In the genomic region with DNA sequence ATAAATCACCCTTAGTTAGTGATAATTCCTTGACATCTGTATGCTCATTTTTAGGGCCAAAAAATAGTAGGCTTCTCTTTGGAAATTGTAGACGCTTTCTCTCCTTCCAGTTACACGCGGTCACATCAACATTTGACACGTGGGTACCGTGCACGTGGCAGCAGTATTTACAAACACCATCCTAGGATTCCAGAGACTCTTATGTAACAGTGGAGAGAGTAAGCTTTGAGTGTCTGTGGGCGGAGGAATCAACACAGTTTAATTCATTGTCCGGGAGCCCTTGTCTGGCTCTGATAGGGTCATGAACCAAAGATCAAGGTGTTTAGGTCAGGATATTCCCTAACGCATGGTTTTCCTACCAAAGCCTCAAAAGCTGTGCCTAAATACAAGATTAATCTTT, we compare ENCODE assay signal across 15 cellular contexts. TPM values are rescaled to one million over a fixed set of nuclear protein-coding genes. Genes with fewer than 3 reads are reported as not detected.
DNase-seq lines count a peak whose midpoint lies in the region; ATAC-seq and TF ChIP-seq lines count a peak whose summit lies in the region.
"Had no signal": no experiment of that assay in that cellular context is flagged by ENCODE, and none has a peak within 500 bp of the region (broad histone marks: within the 10 kb centered on the region; RNA-seq: fewer than 3 reads in every experiment).

No MANE protein-coding gene starts in this region.

- peaks cover 2% of the 10 kb centered on the region for H3K4me1 ChIP-seq in NT2/D1 (ENCODE audit: insufficient read depth, insufficient read length)
- H3K4me1 ChIP-seq in left ventricle myocardium inferior = peaks cover 51% of the 10 kb centered on the region
- no peaks in the 10 kb centered on the region for H3K4me1 ChIP-seq in BE2C
- H3K4me1 ChIP-seq: ascending aorta had no signal

- H3K27ac Mint-ChIP-seq in CD14-positive monocyte = peak overlapping the region; percentile 21 to 90 (median 70)
- H3K27ac Mint-ChIP-seq: memory B cell had no signal

- H3K27me3 Mint-ChIP-seq in CD14-positive monocyte (ENCODE audit: low read depth in 3 of 3) = no peaks in the 10 kb centered on the region
- H3K27me3 Mint-ChIP-seq: memory B cell had no signal

- DNase-seq in CD14-positive monocyte (ENCODE audit: low spot score) (no peak), NT2/D1 (ENCODE audit: low read depth, low spot score) (no peak), left ventricle myocardium inferior (no peak), mucosa of gallbladder (ENCODE audit: low spot score) (peak; percentile 28), BE2C (no peak), H4 (ENCODE audit: low spot score) (no peak)
- DNase-seq in stimulated activated CD4-positive, alpha-beta T cell treated with anti-CD3 and anti-CD28 coated beads, Interleukin-4, amount 100 ng/mL, for 24 hours = no peak
- DNase-seq: activated CD4-positive, CD25-positive, alpha-beta regulatory T cell; activated T-cell treated with anti-CD3 and anti-CD28 coated beads, Interleukin-2, amount 50 U/mL, for 4 hours; NCI-H1930; pancreas had no signal

- no peak overlapping the region for H3K27ac ChIP-seq in left ventricle myocardium inferior (replicated peaks)
- H3K27ac ChIP-seq: ascending aorta, pancreas, SK-N-MC had no signal

- H3K4me1 Mint-ChIP-seq in CD14-positive monocyte = peaks cover 62% of the 10 kb centered on the region

- intact Hi-C loops in CD14-positive monocyte (cut with micrococcal nuclease) (no loop called here), left ventricle myocardium inferior (cut with micrococcal nuclease) (no loop called here)

- no peak overlapping the region for H3K4me3 Mint-ChIP-seq in CD14-positive monocyte
- H3K4me3 Mint-ChIP-seq: activated T-cell treated with anti-CD3 and anti-CD28 coated beads, Interleukin-2, amount 50 U/mL, for 4 hours; memory B cell had no signal

- no peak overlapping the region for H3K9ac ChIP-seq in NT2/D1 (ENCODE audit: insufficient read length, low read depth)

- peaks cover 13 to 15% of the 10 kb centered on the region in 2 donors for H3K36me3 Mint-ChIP-seq in CD14-positive monocyte

- no peaks in the 10 kb centered on the region for H3K9me3 Mint-ChIP-seq in CD14-positive monocyte
- H3K9me3 Mint-ChIP-seq: activated T-cell treated with anti-CD3 and anti-CD28 coated beads, Interleukin-2, amount 50 U/mL, for 4 hours; memory B cell had no signal

- H3K27me3 ChIP-seq in NT2/D1 (ENCODE audit: insufficient read depth, insufficient read length) (peaks cover 27% of the 10 kb centered on the region), left ventricle myocardium inferior (ENCODE audit: low read depth) (no peaks in the 10 kb centered on the region), BE2C (no peaks in the 10 kb centered on the region)
- H3K27me3 ChIP-seq: ascending aorta, pancreas had no signal

- TF ChIP-seq CTCF in CD14-positive monocyte (IDR thresholded peaks at IDR 0.05) (no peak), left ventricle myocardium inferior (IDR thresholded peaks at IDR 0.05; ENCODE audit: borderline replicate concordance) (no peak), BE2C (IDR thresholded peaks at IDR 0.05; ENCODE audit: low read depth, low read length) (no peak)

- H3K36me3 ChIP-seq in NT2/D1 (ENCODE audit: insufficient read depth, insufficient read length, low read length) (no peaks in the 10 kb centered on the region), left ventricle myocardium inferior (no peaks in the 10 kb centered on the region), BE2C (0 out of 2 replicates have a peak, but pooled peaks cover 2% of the 10 kb centered on the region)
- H3K36me3 ChIP-seq: ascending aorta, pancreas had no signal

- no peak for ATAC-seq in HG03469 (IDR thresholded peaks at IDR 0.05; ENCODE audit: unreplicated experiment)
- ATAC-seq: activated T-cell treated with anti-CD3 and anti-CD28 coated beads, Interleukin-2, amount 50 U/mL, for 4 hours had no signal

- H3K9me3 ChIP-seq in NT2/D1 (ENCODE audit: insufficient read depth, low read length) (no peaks in the 10 kb centered on the region), left ventricle myocardium inferior (replicated peaks) (no peaks in the 10 kb centered on the region), BE2C (no peaks in the 10 kb centered on the region)
- H3K9me3 ChIP-seq: ascending aorta, pancreas had no signal

- H3K4me3 ChIP-seq in NT2/D1 (ENCODE audit: insufficient read length, low read depth) = peak overlapping the region; percentile 23
- peak overlapping the region; percentile 12 for H3K4me3 ChIP-seq in left ventricle myocardium inferior
- no peak overlapping the region for H3K4me3 ChIP-seq in BE2C (ENCODE audit: low read depth, low read length)
- H3K4me3 ChIP-seq: ascending aorta, pancreas, SK-N-MC had no signal

RNA-seq across cellular contexts. Expression of gene TET2, which starts 12.2 kb away (rescaled TPM):
- 10 to 100 TPM; 22.6 to 47.1 TPM for polyA plus RNA-seq in CD14-positive monocyte
- total RNA-seq in left ventricle myocardium inferior (11.9 TPM), mucosa of gallbladder (17.6 TPM)
- 9.4 TPM for polyA plus RNA-seq in BE2C (2012; ENCODE audit: insufficient read depth, insufficient read length, low read depth)
- 6.8 and 7.4 TPM in 2 replicates for total RNA-seq in H4 (2014; rRNA removed; shearing (Covaris generic))
